Comparison of ENCODE assay signal across 8 cellular contexts in the genomic region with DNA sequence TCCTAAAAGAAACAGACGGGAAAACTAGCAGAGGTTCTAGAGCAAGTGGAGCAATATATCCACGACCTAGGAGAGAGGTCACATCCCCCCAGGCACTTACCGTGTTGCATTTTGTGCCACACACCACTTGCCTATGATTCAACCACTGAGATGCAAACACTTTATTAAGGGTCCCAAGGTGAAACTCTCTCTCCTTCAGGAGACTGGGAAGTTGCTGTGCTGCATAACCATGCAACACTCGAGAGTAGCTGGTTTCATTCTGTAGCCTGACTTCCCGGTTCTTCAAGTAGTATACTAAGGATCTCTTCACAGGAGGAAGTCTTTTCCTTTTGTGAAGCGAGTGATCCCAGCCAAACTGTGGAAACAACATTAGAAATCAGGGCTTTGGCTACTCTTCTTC. TPM values are rescaled to one million over a fixed set of nuclear protein-coding genes. Genes with fewer than 3 reads are reported as not detected.
A peak's percentile ranks its signal among the peaks of the same experiment; 100 is the strongest.
DNase-seq lines count a peak whose midpoint lies in the region; ATAC-seq and TF ChIP-seq lines count a peak whose summit lies in the region.

No MANE protein-coding gene starts in this region.

- TF ChIP-seq CTCF in BE2C (IDR thresholded peaks at IDR 0.05; ENCODE audit: low read depth, low read length), result no peak
- no peak for TF ChIP-seq CTCF in MCF 10A (IDR thresholded peaks at IDR 0.05; ENCODE audit: unreplicated experiment)

- H3K27ac ChIP-seq in HUES64 (ENCODE audit: low read depth, low read length), result no peak overlapping the region

- 66% methylated on average over 6 of the region's 6 CpGs for WGBS in HUES64

- POLR2A ChIA-PET in MCF 10A (lab: Yijun Ruan, JAX), result interaction anchor here (0.6 to 5.4 kb wide), 11 partner anchors 28 to 206 kb away, joined by 3 to 71 read pairs (median 6); a partner anchor contains a TSS

- H3K4me3 ChIP-seq in BE2C (ENCODE audit: low read depth, low read length) (peak overlapping the region; percentile 76), HUES64 (ENCODE audit: low read length) (peak overlapping the region; percentile 85), mucosa of stomach (ENCODE audit: low read length) (peak overlapping the region; percentile 92)

- H3K27ac Mint-ChIP-seq in MCF 10A (ENCODE audit: low read depth, unreplicated experiment), result peak overlapping the region; percentile 93

- H3K4me1 Mint-ChIP-seq in MCF 10A (ENCODE audit: insufficient read depth, unreplicated experiment), result peaks cover 39% of the 10 kb centered on the region

- CTCF ChIA-PET in MCF 10A (lab: Yijun Ruan, JAX), result interaction anchor here (0.6 to 3.1 kb wide), 3 partner anchors 49 to 129 kb away, joined by 3 to 16 read pairs (median 3); no protein-coding TSS in a partner anchor

- no TSS peak for BruUV-seq in MCF 10A (replicated peaks; lab: Mats Ljungman, UMichigan)

- H3K9me3 ChIP-seq in BE2C (no peaks in the 10 kb centered on the region), HUES64 (ENCODE audit: insufficient read depth, low read depth, low read length) (no peaks in the 10 kb centered on the region), mucosa of stomach (ENCODE audit: control insufficient read depth, low read length) (no peaks in the 10 kb centered on the region)

- H3K9me3 Mint-ChIP-seq in MCF 10A (ENCODE audit: unreplicated experiment), result no peaks in the 10 kb centered on the region

- H3K4me1 ChIP-seq in BE2C (peaks cover 10% of the 10 kb centered on the region), HUES64 (ENCODE audit: insufficient read depth, low read length) (peaks cover 13% of the 10 kb centered on the region), mucosa of stomach (ENCODE audit: control insufficient read depth, insufficient read depth, low read length) (peaks cover 29% of the 10 kb centered on the region)

- DNase-seq in BE2C (no peak), MCF 10A (ENCODE audit: unreplicated experiment) (peak; percentile 3), GF-D8 (lab: John Stamatoyannopoulos, UW) (no peak), NCI-H1417 treated with DMSO at 0.1 percent for 48 hours (lab: John Stamatoyannopoulos, UW) (no peak), AG08396 (ENCODE audit: low spot score) (no peak)

- H3K9ac ChIP-seq in HUES64 (ENCODE audit: low read depth, low read length) (peak overlapping the region; percentile 77; the same call in 1 of the 2 replicates), mucosa of stomach (ENCODE audit: low read length) (peak overlapping the region; percentile 89)

- H3K4me3 Mint-ChIP-seq in MCF 10A (ENCODE audit: unreplicated experiment), result peak overlapping the region; percentile 93

- H3K27me3 ChIP-seq in BE2C (no peaks in the 10 kb centered on the region), HUES64 (ENCODE audit: insufficient read depth, low read length) (no peaks in the 10 kb centered on the region), mucosa of stomach (ENCODE audit: control insufficient read depth, insufficient read depth, low read length) (no peaks in the 10 kb centered on the region)

- ATAC-seq in GM19395 (IDR thresholded peaks at IDR 0.05; ENCODE audit: unreplicated experiment), result no peak

- peaks cover 39% of the 10 kb centered on the region for H3K36me3 ChIP-seq in BE2C
- H3K36me3 ChIP-seq in HUES64 (ENCODE audit: insufficient read depth, low read length), result peaks cover 43% of the 10 kb centered on the region
- H3K36me3 ChIP-seq in mucosa of stomach (ENCODE audit: control insufficient read depth, insufficient read depth, low read length), result no peaks in the 10 kb centered on the region

- peaks cover 38% of the 10 kb centered on the region for H3K36me3 Mint-ChIP-seq in MCF 10A (ENCODE audit: insufficient read depth, unreplicated experiment)

- no peaks in the 10 kb centered on the region for H3K27me3 Mint-ChIP-seq in MCF 10A (ENCODE audit: insufficient read depth, unreplicated experiment)

- intact Hi-C loops in MCF 10A (cut with micrococcal nuclease), result no loop called here

RNA-seq across cellular contexts. Expression of a gene that starts 1.6 kb away (rescaled TPM):
- 21.9 TPM for polyA plus RNA-seq in BE2C (2012; ENCODE audit: insufficient read depth, insufficient read length, low read depth)
- 21.8 TPM for polyA plus RNA-seq in HUES64 (2013, experiment 1 of 2)
- 24.5 TPM for polyA plus RNA-seq in HUES64 (2013, experiment 2 of 2)
- total RNA-seq in MCF 10A (2022), result 39.8 and 44.2 TPM in 2 replicates

RNA-seq across cellular contexts. Expression of a gene that starts 53.9 kb away (rescaled TPM):
- polyA plus RNA-seq in BE2C (2012; ENCODE audit: insufficient read depth, insufficient read length, low read depth), result 40.0 TPM
- 28.8 TPM for polyA plus RNA-seq in HUES64 (2013, experiment 1 of 2)
- polyA plus RNA-seq in HUES64 (2013, experiment 2 of 2), result 27.5 TPM
- 58.0 and 64.4 TPM in 2 replicates for total RNA-seq in MCF 10A (2022)
